ENCODE assay signal across 27 cellular contexts in the genomic region with DNA sequence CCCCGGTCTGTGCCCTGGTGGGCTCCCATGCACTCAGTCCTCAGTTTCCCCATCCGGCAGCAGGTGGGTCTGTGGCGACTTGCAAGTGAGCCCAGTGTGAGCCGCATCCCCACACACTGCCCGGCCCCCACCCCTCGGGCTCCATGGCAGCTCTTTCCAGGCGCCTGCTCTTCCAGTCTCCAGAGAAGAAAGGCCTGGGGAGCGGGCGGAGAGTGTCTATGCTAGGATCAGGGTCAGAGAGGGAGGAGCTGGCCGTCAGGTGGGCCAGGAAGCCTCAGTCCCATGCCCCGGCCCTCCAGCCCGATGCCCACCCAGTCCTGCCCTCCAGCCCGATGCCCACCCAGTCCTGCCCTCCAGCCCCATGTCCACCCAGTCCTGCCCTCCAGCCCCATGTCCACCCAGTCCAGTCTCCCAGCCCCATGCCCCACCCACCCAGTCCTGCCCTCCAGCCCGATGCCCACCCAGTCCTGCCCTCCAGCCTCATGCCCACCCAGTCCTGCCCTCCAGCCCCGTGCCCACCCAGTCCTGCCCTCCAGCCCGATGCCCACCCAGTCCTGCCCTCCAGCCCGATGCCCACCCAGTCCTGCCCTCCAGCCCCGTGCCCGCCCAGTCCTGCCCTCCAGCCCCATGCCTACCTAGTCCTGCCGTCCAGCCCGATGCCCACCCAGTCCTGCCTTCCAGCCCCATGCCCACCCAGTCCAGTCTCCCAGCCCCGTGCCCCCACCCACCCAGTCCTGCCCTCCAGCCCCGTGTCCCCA.
"Had no signal": no experiment of that assay in that cellular context is flagged by ENCODE, and none has a peak within 500 bp of the region (broad histone marks: within the 10 kb centered on the region; RNA-seq: fewer than 3 reads in every experiment).

No MANE protein-coding gene starts in this region.

- ATAC-seq: effector memory CD8-positive, alpha-beta T cell; esophagus mucosa; foreskin keratinocyte; gastrocnemius medialis; gastroesophageal sphincter; heart right ventricle had no signal

- FAIRE-seq: colon, endometrium, endothelial cell of umbilical vein, frontal cortex had no signal

- H3K4me1 ChIP-seq: colonic mucosa, esophagus squamous epithelium, foreskin keratinocyte, gastrocnemius medialis, gastroesophageal sphincter, heart left ventricle, heart right ventricle had no signal

- H3K27me3 ChIP-seq: colonic mucosa, dorsolateral prefrontal cortex, esophagus muscularis mucosa, esophagus squamous epithelium, foreskin keratinocyte, gastrocnemius medialis, gastroesophageal sphincter, heart left ventricle, heart right ventricle had no signal

- H3K36me3 ChIP-seq: colonic mucosa, gastrocnemius medialis had no signal

- H3K27ac ChIP-seq: colonic mucosa, coronary artery, dorsolateral prefrontal cortex, epithelial cell of prostate, esophagus muscularis mucosa, esophagus squamous epithelium, foreskin keratinocyte, gastrocnemius medialis, gastroesophageal sphincter, heart left ventricle, heart right ventricle had no signal

- DNase-seq: colonic mucosa; dermis blood vessel endothelial cell; dorsolateral prefrontal cortex; effector CD4-positive, alpha-beta T cell; effector CD8-positive, alpha-beta T cell; effector memory CD4-positive, alpha-beta T cell; effector memory CD8-positive, alpha-beta T cell; endodermal cell; erythroblast; esophagus squamous epithelium; foreskin fibroblast; foreskin keratinocyte; foreskin melanocyte; gastrocnemius medialis; glutamatergic neuron; head of caudate nucleus; heart left ventricle; heart right ventricle had no signal

- H3K4me3 ChIP-seq: colonic mucosa, coronary artery, dorsolateral prefrontal cortex, esophagus muscularis mucosa, esophagus squamous epithelium, gastrocnemius medialis, gastroesophageal sphincter, heart left ventricle, heart right ventricle had no signal

- H3K9me3 ChIP-seq: colonic mucosa, esophagus muscularis mucosa, esophagus squamous epithelium, gastrocnemius medialis, gastroesophageal sphincter, heart left ventricle, heart right ventricle had no signal
